Comparison of ENCODE assay signal across 23 cellular contexts in the genomic region with DNA sequence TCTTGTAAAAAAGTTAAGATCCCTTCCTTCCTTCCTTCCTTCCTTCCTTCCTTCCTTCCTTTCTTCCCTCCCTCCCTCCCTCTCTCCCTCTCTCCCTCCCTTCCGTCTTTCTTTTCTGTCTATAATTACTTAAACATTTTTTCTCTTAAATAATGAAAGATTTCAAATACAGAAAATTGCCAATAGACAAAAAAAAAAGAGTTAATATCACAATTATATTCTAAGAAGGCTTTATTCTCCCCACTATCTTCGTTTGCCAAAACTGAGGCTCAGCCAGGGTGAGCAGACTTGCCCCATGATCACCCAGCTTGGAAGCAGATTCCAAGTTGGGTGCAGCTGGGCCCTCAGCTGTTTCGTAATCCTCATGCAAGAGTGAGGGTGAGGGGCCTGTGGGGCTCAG. TPM values are rescaled to one million over a fixed set of nuclear protein-coding genes. Genes with fewer than 3 reads are reported as not detected.
A peak's percentile ranks its signal among the peaks of the same experiment; 100 is the strongest.
DNase-seq lines count a peak whose midpoint lies in the region; FAIRE-seq and TF ChIP-seq lines count a peak whose summit lies in the region.
"Had no signal": no experiment of that assay in that cellular context is flagged by ENCODE, and none has a peak within 500 bp of the region (broad histone marks: within the 10 kb centered on the region; RNA-seq: fewer than 3 reads in every experiment).

No MANE protein-coding gene starts in this region.

- no peak for TF ChIP-seq RAD21 in H1 (IDR thresholded peaks at IDR 0.05 in 1 of 2, conservative IDR thresholded peaks at IDR 0.05 in 1 of 2; ENCODE audit: low read depth in 2 of 2, low read length in 2 of 2)

- H3K4me2 ChIP-seq in H1 (ENCODE audit: insufficient read depth in 1 of 2, low read depth in 2 of 2, low read length in 2 of 2) (no peak overlapping the region), osteoblast (ENCODE audit: insufficient read depth, low read length) (no peak overlapping the region), OCI-LY7 (ENCODE audit: low read length) (no peak overlapping the region)
- H3K4me2 ChIP-seq: A549 had no signal

- H3K79me2 ChIP-seq in H1 (ENCODE audit: control insufficient read depth in 1 of 2, insufficient read depth in 2 of 2, low read length in 2 of 2) = no peaks in the 10 kb centered on the region
- H3K79me2 ChIP-seq in osteoblast (ENCODE audit: insufficient read depth, low read length) = no peaks in the 10 kb centered on the region
- H3K79me2 ChIP-seq in OCI-LY7 (ENCODE audit: insufficient read depth, low read depth, low read length) = no peaks in the 10 kb centered on the region

- no peaks in the 10 kb centered on the region; a peak in 1 of 7 replicates for H3K27me3 ChIP-seq in H1 (replicated peaks in 1 of 4; ENCODE audit: control insufficient read depth in 3 of 4, extremely low read depth in 1 of 4, insufficient read depth in 3 of 4, low read length in 3 of 4)
- H3K27me3 ChIP-seq in osteoblast (ENCODE audit: insufficient read depth, low read length) = no peaks in the 10 kb centered on the region
- H3K27me3 ChIP-seq: BE2C, BLaER1 had no signal

- H3K18ac ChIP-seq in H1 (ENCODE audit: extremely low read depth, low read length) = no peak overlapping the region

- no peak overlapping the region for H3K9ac ChIP-seq in H1 (replicated peaks in 1 of 4; ENCODE audit: extremely low read depth in 1 of 4, low read depth in 3 of 4, low read length in 3 of 4)
- H3K9ac ChIP-seq: BLaER1 had no signal

- H2BK12ac ChIP-seq in H1 (ENCODE audit: low read depth, low read length) = no peak overlapping the region

- H2BK20ac ChIP-seq in H1 (ENCODE audit: low read length) = no peak overlapping the region

- H3K23ac ChIP-seq in H1 (ENCODE audit: insufficient read length) = no peak overlapping the region

- H3K4me3 ChIP-seq in H1 (ENCODE audit: extremely low read depth in 1 of 4, insufficient read depth in 2 of 4, low read depth in 3 of 4, low read length in 4 of 4) (no peak overlapping the region), osteoblast (ENCODE audit: insufficient read depth, low read length) (no peak overlapping the region), OCI-LY7 (ENCODE audit: low read depth, low read length, poor library complexity, severe bottlenecking) (no peak overlapping the region)
- H3K4me3 ChIP-seq: A549, BLaER1 had no signal

- H3K9me3 ChIP-seq in H1 (ENCODE audit: insufficient read depth in 2 of 2, low read depth in 1 of 2, low read length in 1 of 2) (peaks cover 0 to 3% of the 10 kb centered on the region in 2 experiments; a peak in 1 of 4 replicates), osteoblast (ENCODE audit: low read depth, low read length) (no peaks in the 10 kb centered on the region), OCI-LY7 (ENCODE audit: low read length) (no peaks in the 10 kb centered on the region)
- H3K9me3 ChIP-seq: A549, BE2C had no signal

- no peak overlapping the region for H4K8ac ChIP-seq in H1 (ENCODE audit: extremely low read depth, insufficient read depth, low read length)

- H2BK5ac ChIP-seq in H1 (ENCODE audit: low read depth, low read length) = no peak overlapping the region

- TF ChIP-seq POLR2A in H1 (IDR thresholded peaks at IDR 0.05; ENCODE audit: control extremely low read depth in 1 of 2, low read depth in 2 of 2, low read length in 2 of 2) = no peak

- no TSS peak for BruUV-seq in OCI-LY7 (replicated peaks; lab: Mats Ljungman, UMichigan)

- POLR2A ChIA-PET in H1 (lab: Charles Lee; ENCODE audit: partially characterized antibody) (no interaction called here), OCI-LY7 (lab: Charles Lee) (no interaction called here)

- H3K36me3 ChIP-seq in H1 (ENCODE audit: control insufficient read depth in 2 of 4, insufficient read depth in 4 of 4, low read length in 3 of 4) (no peaks in the 10 kb centered on the region), osteoblast (ENCODE audit: insufficient read depth, low read length) (no peaks in the 10 kb centered on the region), OCI-LY7 (ENCODE audit: insufficient read depth, low read length) (no peaks in the 10 kb centered on the region)
- H3K36me3 ChIP-seq: BE2C, BLaER1 had no signal

- no peak overlapping the region for H4K5ac ChIP-seq in H1 (ENCODE audit: insufficient read length, low read depth, low read length)

- 82% methylated on average over 2 of the region's 3 CpGs; no CpG with 5 or more reads in 1 of the 2 experiments for WGBS in H1 (ENCODE audit: extremely low coverage in 1 of 2, insufficient coverage in 1 of 2, insufficient read length in 1 of 2, insufficient replicate concordance in 2 of 2, low coverage in 1 of 2, low lambda C conversion rate in 2 of 2, missing lambda C conversion rate in 1 of 2), 2 experiments

- no peaks in the 10 kb centered on the region for H3K9me2 ChIP-seq in OCI-LY7 (ENCODE audit: insufficient read depth, low read length)

- DNase-seq in NCI-H82 (lab: John Stamatoyannopoulos, UW) (peak; percentile 14), NCI-H82 treated with DMSO at 0.1 percent for 48 hours (lab: John Stamatoyannopoulos, UW; ENCODE audit: unreplicated experiment) (no peak), H1 (ENCODE audit: low read depth in 1 of 2, low spot score in 2 of 2) (no peak), osteoblast (ENCODE audit: insufficient read length, low spot score, missing footprints) (peak; percentile 73), OCI-LY7 (ENCODE audit: low spot score) (no peak), ecto neural progenitor cell (ENCODE audit: low spot score) (no peak)
- DNase-seq: ACHN; BE2C; C1 segment of cervical spinal cord; CD4-positive, alpha-beta memory T cell; CD4-positive, CD25-positive, alpha-beta regulatory T cell; CD8-positive, alpha-beta memory T cell; COR-L47; DMS79 treated with DMSO at 0.1 percent for 48 hours; GF-D8 had no signal

- H2AK5ac ChIP-seq in H1 (ENCODE audit: low read depth, low read length) = no peak overlapping the region

- no peaks in the 10 kb centered on the region for H3K79me1 ChIP-seq in H1 (ENCODE audit: low read depth, low read length)

- no peak overlapping the region for H3K56ac ChIP-seq in H1 (replicated peaks; ENCODE audit: insufficient read length, low read depth, low read length)

- H3K4ac ChIP-seq in H1 (replicated peaks; ENCODE audit: insufficient read length, low read depth, low read length) = no peak overlapping the region

- H3K27ac ChIP-seq in H1 (ENCODE audit: low read depth, low read length) = no peak overlapping the region
- no peak overlapping the region for H3K27ac ChIP-seq in osteoblast (ENCODE audit: low read depth, low read length)
- H3K27ac ChIP-seq in OCI-LY7 (ENCODE audit: low read depth, low read length, poor library complexity, severe bottlenecking) = no peak overlapping the region
- H3K27ac ChIP-seq: 22Rv1, A549, BLaER1 had no signal

- H4K20me1 ChIP-seq in H1 (replicated peaks in 1 of 2; ENCODE audit: control insufficient read depth in 1 of 2, insufficient read depth in 2 of 2, low read length in 2 of 2) (peaks cover 0 to 7% of the 10 kb centered on the region in 2 experiments), osteoblast (ENCODE audit: insufficient read depth, low read length) (no peaks in the 10 kb centered on the region), OCI-LY7 (ENCODE audit: insufficient read depth, low read length) (no peaks in the 10 kb centered on the region)
- H4K20me1 ChIP-seq: BLaER1 had no signal

- intact Hi-C loops in OCI-LY7 (cut with micrococcal nuclease; ENCODE audit: unreplicated experiment) = no loop called here

- CTCF ChIA-PET in H1 (lab: Charles Lee; ENCODE audit: partially characterized antibody) (interaction anchor here (0.7 to 9.0 kb wide), 2 partner anchors 10 to 383 kb away, joined by 3 to 47 read pairs; no protein-coding TSS in a partner anchor), OCI-LY7 (lab: Charles Lee; ENCODE audit: unreplicated experiment) (no interaction called here)

- FAIRE-seq in H1 (lab: Jason Lieb, UNC) = no peak
- FAIRE-seq: A549, D721Med, G401.6, GM12891 had no signal

- H3K14ac ChIP-seq in H1 (ENCODE audit: insufficient read length) = no peak overlapping the region

- TF ChIP-seq EP300 in H1 (IDR thresholded peaks at IDR 0.05; ENCODE audit: borderline replicate concordance in 1 of 2, low read depth in 2 of 2, low read length in 2 of 2) = no peak

- no peak overlapping the region for H2BK120ac ChIP-seq in H1 (replicated peaks; ENCODE audit: low read depth, low read length)

- TF ChIP-seq CTCF in H1 (IDR thresholded peaks at IDR 0.05; ENCODE audit: control extremely low read depth in 1 of 3, insufficient read depth in 1 of 3, low read depth in 1 of 3, low read length in 3 of 3) (no peak), osteoblast (IDR thresholded peaks at IDR 0.05; ENCODE audit: extremely low read depth, low read depth, low read length) (no peak), OCI-LY7 (conservative IDR thresholded peaks at IDR 0.05; ENCODE audit: low read length) (no peak)

- no peak overlapping the region for H4K91ac ChIP-seq in H1 (replicated peaks; ENCODE audit: insufficient read length, low read length)

- no peak overlapping the region for H2BK15ac ChIP-seq in H1 (ENCODE audit: low read length)

- peaks cover 9% of the 10 kb centered on the region; the same call in 1 of the 2 replicates for H3K23me2 ChIP-seq in H1 (ENCODE audit: low read depth, low read length)

- H3K4me1 ChIP-seq in H1 (replicated peaks in 1 of 4; ENCODE audit: control insufficient read depth in 3 of 4, insufficient read depth in 4 of 4, low read length in 3 of 4) = 0 out of 7 replicates have a peak, but pooled peaks cover 0 to 4% (median 0%) of the 10 kb centered on the region in 4 experiments
- peaks cover 8% of the 10 kb centered on the region for H3K4me1 ChIP-seq in osteoblast (ENCODE audit: insufficient read depth, low read length)
- H3K4me1 ChIP-seq in OCI-LY7 (ENCODE audit: insufficient read depth, low read length, poor library complexity, severe bottlenecking) = peaks cover 28% of the 10 kb centered on the region

- H2AFZ ChIP-seq in H1 (ENCODE audit: low read length) (no peak overlapping the region), osteoblast (ENCODE audit: low read length) (no peak overlapping the region), OCI-LY7 (ENCODE audit: low read length) (no peak overlapping the region)

RNA-seq across cellular contexts. Expression of a gene that starts 0.3 kb away (rescaled TPM):
- 1.2 and 1.3 TPM in 2 replicates for total RNA-seq in H1 (2021; fragmentation: NEBNext Ultra II Directional; extraction: Animal tissue kit (Norgen Biotek cat#: 25700))
- polyA plus RNA-seq in H1 (2011; rRNA removed) = 0.77 and 1.3 TPM in 2 replicates
- polyA plus RNA-seq in H1 (2011; cell fraction: cytosol; rRNA removed) = 1.2 TPM
- polyA plus RNA-seq in H1 (2011; cell fraction: nucleus; rRNA removed) = 7.1 TPM
- 0.91 to 1.4 TPM (median 1.2 TPM) in 4 replicates for polyA plus RNA-seq in H1 (2012, experiment 1 of 2)
- polyA plus RNA-seq in H1 (2012, experiment 2 of 2) = 0.71 TPM
- polyA plus RNA-seq in H1 (2013, experiment 1 of 2) = 1.3 TPM
- polyA plus RNA-seq in H1 (2013, experiment 2 of 2) = 1.3 TPM
- 1.00 and 1.3 TPM in 2 replicates for polyA minus RNA-seq in H1 (2011; rRNA and poly(A)+ RNA removed)
- polyA minus RNA-seq in H1 (2011; cell fraction: cytosol; rRNA and poly(A)+ RNA removed) = 0.95 TPM
- 1.6 TPM for polyA minus RNA-seq in H1 (2011; cell fraction: nucleus; rRNA and poly(A)+ RNA removed)
- total RNA-seq in osteoblast (under 0.01 TPM in 2 replicates), OCI-LY7 (2022) (0.17 TPM in 1 of 2 replicates, not detected in the other)
- 0.03 TPM in 2 replicates for total RNA-seq in OCI-LY7 (2014; rRNA removed; shearing (Covaris generic))
- polyA plus RNA-seq: AG04450, CD14-positive monocyte had no signal

RNA-seq across cellular contexts. Expression of a gene that starts 37.7 kb away (rescaled TPM):
- 77.5 and 77.9 TPM in 2 replicates for total RNA-seq in H1 (2021; fragmentation: NEBNext Ultra II Directional; extraction: Animal tissue kit (Norgen Biotek cat#: 25700))
- polyA plus RNA-seq in H1 (2011; rRNA removed) = 97.9 and 120 TPM in 2 replicates
- polyA plus RNA-seq in H1 (2011; cell fraction: cytosol; rRNA removed) = 120 TPM
- 94.6 TPM for polyA plus RNA-seq in H1 (2011; cell fraction: nucleus; rRNA removed)
- polyA plus RNA-seq in H1 (2012, experiment 1 of 2) = 79.6 to 99.4 TPM (median 89.0 TPM) in 4 replicates
- 100 TPM for polyA plus RNA-seq in H1 (2012, experiment 2 of 2)
- 71.2 TPM for polyA plus RNA-seq in H1 (2013, experiment 1 of 2)
- polyA plus RNA-seq in H1 (2013, experiment 2 of 2) = 71.6 TPM
- polyA minus RNA-seq in H1 (2011; rRNA and poly(A)+ RNA removed) = 7.8 and 8.1 TPM in 2 replicates
- 16.2 TPM for polyA minus RNA-seq in H1 (2011; cell fraction: cytosol; rRNA and poly(A)+ RNA removed)
- polyA minus RNA-seq in H1 (2011; cell fraction: nucleus; rRNA and poly(A)+ RNA removed) = 23.8 TPM
- 25.9 and 34.7 TPM in 2 replicates for total RNA-seq in osteoblast
- 148 and 185 TPM in 2 replicates for total RNA-seq in OCI-LY7 (2014; rRNA removed; shearing (Covaris generic))
- total RNA-seq in OCI-LY7 (2022) = 78.6 and 88.1 TPM in 2 replicates

RNA-seq across cellular contexts. Expression of a gene that starts 49.9 kb away (rescaled TPM):
- 543 and 553 TPM in 2 replicates for total RNA-seq in H1 (2021; fragmentation: NEBNext Ultra II Directional; extraction: Animal tissue kit (Norgen Biotek cat#: 25700))
- 685 and 704 TPM in 2 replicates for polyA plus RNA-seq in H1 (2011; rRNA removed)
- 868 TPM for polyA plus RNA-seq in H1 (2011; cell fraction: cytosol; rRNA removed)
- 703 TPM for polyA plus RNA-seq in H1 (2011; cell fraction: nucleus; rRNA removed)
- 598 to 685 TPM (median 617 TPM) in 4 replicates for polyA plus RNA-seq in H1 (2012, experiment 1 of 2)
- polyA plus RNA-seq in H1 (2012, experiment 2 of 2) = 699 TPM
- polyA plus RNA-seq in H1 (2013, experiment 1 of 2) = 476 TPM
- 475 TPM for polyA plus RNA-seq in H1 (2013, experiment 2 of 2)
- 314 and 359 TPM in 2 replicates for polyA minus RNA-seq in H1 (2011; rRNA and poly(A)+ RNA removed)
- 150 TPM for polyA minus RNA-seq in H1 (2011; cell fraction: cytosol; rRNA and poly(A)+ RNA removed)
- polyA minus RNA-seq in H1 (2011; cell fraction: nucleus; rRNA and poly(A)+ RNA removed) = 255 TPM
- 494 and 590 TPM in 2 replicates for total RNA-seq in osteoblast
- 716 and 720 TPM in 2 replicates for total RNA-seq in OCI-LY7 (2014; rRNA removed; shearing (Covaris generic))
- total RNA-seq in OCI-LY7 (2022) = 732 and 779 TPM in 2 replicates

Comparison
In these comparisons a context has a peak if more than half of its experiments do, and no peak if none do; other contexts are left out.
1. DNase-seq: peak in NCI-H82 (single experiment) and osteoblast (single experiment); none in NCI-H82 treated with DMSO at 0.1 percent for 48 hours (single experiment), H1 (0 of 2), OCI-LY7 (single experiment) and ecto neural progenitor cell (single experiment).